ENCODE assay signal across 10 cellular contexts in genomic region chr11:75565916-75566762, GRCh38. TPM values are rescaled to one million over a fixed set of nuclear protein-coding genes. Genes with fewer than 3 reads are reported as not detected.
DNase-seq lines count a peak whose midpoint lies in the region; ATAC-seq and TF ChIP-seq lines count a peak whose summit lies in the region.
"Had no signal": no experiment of that assay in that cellular context is flagged by ENCODE, and none has a peak within 500 bp of the region (broad histone marks: within the 10 kb centered on the region; RNA-seq: fewer than 3 reads in every experiment).

No MANE protein-coding gene starts in this region.

- peak overlapping the region in 6 of 8 donors; percentile 17 to 92 (median 66) for H3K27ac Mint-ChIP-seq in CD8-positive, alpha-beta memory T cell
- peak overlapping the region; percentile 2 for H3K27ac Mint-ChIP-seq in T-helper 17 cell
- H3K27ac Mint-ChIP-seq in stimulated activated memory B cell treated with anti-CD40 and anti-IgM and Interleukin-4, amounts not matched to agents 10 μg/mL and 1 μg/mL and 100 μg/mL, for 72 hours, result no peak overlapping the region
- H3K27ac Mint-ChIP-seq in stimulated activated naive B cell treated with anti-CD40 and anti-IgM and Interleukin-4, amounts not matched to agents 10 μg/mL and 1 μg/mL and 100 μg/mL, for 72 hours, result no peak overlapping the region
- H3K27ac Mint-ChIP-seq: activated B cell treated with CpG ODN at 0.5 μM for 24 hours had no signal

- peaks cover 0 to 49% (median 10%) of the 10 kb centered on the region in 3 donors for H3K36me3 Mint-ChIP-seq in CD8-positive, alpha-beta memory T cell
- H3K36me3 Mint-ChIP-seq in T-helper 17 cell (ENCODE audit: low read depth), result peaks cover 3% of the 10 kb centered on the region
- H3K36me3 Mint-ChIP-seq in stimulated activated memory B cell treated with anti-CD40 and anti-IgM and Interleukin-4, amounts not matched to agents 10 μg/mL and 1 μg/mL and 100 μg/mL, for 72 hours, result peaks cover 21% of the 10 kb centered on the region
- H3K36me3 Mint-ChIP-seq in stimulated activated naive B cell treated with anti-CD40 and anti-IgM and Interleukin-4, amounts not matched to agents 10 μg/mL and 1 μg/mL and 100 μg/mL, for 72 hours, result peaks cover 23 to 32% of the 10 kb centered on the region in 2 donors

- no peaks in the 10 kb centered on the region for H3K9me3 Mint-ChIP-seq in CD8-positive, alpha-beta memory T cell
- H3K9me3 Mint-ChIP-seq in stimulated activated memory B cell treated with anti-CD40 and anti-IgM and Interleukin-4, amounts not matched to agents 10 μg/mL and 1 μg/mL and 100 μg/mL, for 72 hours, result no peaks in the 10 kb centered on the region
- H3K9me3 Mint-ChIP-seq in stimulated activated naive B cell treated with anti-CD40 and anti-IgM and Interleukin-4, amounts not matched to agents 10 μg/mL and 1 μg/mL and 100 μg/mL, for 72 hours, result no peaks in the 10 kb centered on the region
- H3K9me3 Mint-ChIP-seq: activated B cell treated with CpG ODN at 0.5 μM for 24 hours had no signal

- H3K4me1 Mint-ChIP-seq in CD8-positive, alpha-beta memory T cell, result peaks cover 40 to 56% (median 48%) of the 10 kb centered on the region in 3 donors
- peaks cover 26% of the 10 kb centered on the region for H3K4me1 Mint-ChIP-seq in T-helper 17 cell
- H3K4me1 Mint-ChIP-seq in stimulated activated memory B cell treated with anti-CD40 and anti-IgM and Interleukin-4, amounts not matched to agents 10 μg/mL and 1 μg/mL and 100 μg/mL, for 72 hours, result peaks cover 26% of the 10 kb centered on the region
- peaks cover 13 to 35% of the 10 kb centered on the region in 2 donors for H3K4me1 Mint-ChIP-seq in stimulated activated naive B cell treated with anti-CD40 and anti-IgM and Interleukin-4, amounts not matched to agents 10 μg/mL and 1 μg/mL and 100 μg/mL, for 72 hours

- CTCF ChIA-PET in CD8-positive, alpha-beta memory T cell (lab: Charles Lee), result interaction anchor here (1.1 to 5.5 kb wide), 4 partner anchors 10 to 140 kb away, joined by 3 to 44 read pairs (median 4); no protein-coding TSS in a partner anchor

- TF ChIP-seq CTCF in foreskin fibroblast (IDR thresholded peaks at IDR 0.05; ENCODE audit: low read depth, low read length) (no peak), gastrocnemius medialis (IDR thresholded peaks at IDR 0.05 in 4 of 5, conservative IDR thresholded peaks at IDR 0.05 in 1 of 5) (no peak)

- POLR2A ChIA-PET in CD8-positive, alpha-beta memory T cell (lab: Charles Lee), result interaction anchor here (1.1 kb wide), 1 partner anchor 12 kb away, joined by 4 read pairs; no protein-coding TSS in a partner anchor

- H3K36me3 ChIP-seq in CD8-positive, alpha-beta memory T cell (ENCODE audit: insufficient read depth, low read length), result peaks cover 6% of the 10 kb centered on the region
- peaks cover 0 to 46% of the 10 kb centered on the region in 2 donors for H3K36me3 ChIP-seq in gastrocnemius medialis

- H3K4me3 Mint-ChIP-seq in CD8-positive, alpha-beta memory T cell, result peak overlapping the region in 6 of 7 donors; percentile 13 to 38 (median 22)
- H3K4me3 Mint-ChIP-seq in T-helper 17 cell, result peak overlapping the region; percentile 41
- H3K4me3 Mint-ChIP-seq in stimulated activated memory B cell treated with anti-CD40 and anti-IgM and Interleukin-4, amounts not matched to agents 10 μg/mL and 1 μg/mL and 100 μg/mL, for 72 hours, result no peak overlapping the region
- H3K4me3 Mint-ChIP-seq in stimulated activated naive B cell treated with anti-CD40 and anti-IgM and Interleukin-4, amounts not matched to agents 10 μg/mL and 1 μg/mL and 100 μg/mL, for 72 hours, result no peak overlapping the region
- H3K4me3 Mint-ChIP-seq: activated B cell treated with CpG ODN at 0.5 μM for 24 hours had no signal

- no peak overlapping the region for H3K27ac ChIP-seq in CD8-positive, alpha-beta memory T cell (ENCODE audit: low read depth, low read length)
- H3K27ac ChIP-seq in gastrocnemius medialis, result peak overlapping the region; percentile 5 to 100 (median 96)

- DNase-seq in CD8-positive, alpha-beta memory T cell, result peak in 1 of 5 donors; percentile 24
- DNase-seq in T-helper 17 cell, result no peak
- no peak for DNase-seq in foreskin fibroblast
- DNase-seq in gastrocnemius medialis, result no peak
- DNase-seq in DMS53 (lab: John Stamatoyannopoulos, UW), result no peak
- no peak for DNase-seq in stimulated activated naive B cell treated with anti-CD40 and anti-IgM and Interleukin-4, amounts not matched to agents 10 μg/mL and 1 μg/mL and 100 μg/mL, for 72 hours
- DNase-seq: activated B cell treated with CpG ODN at 0.5 μM for 24 hours, GF-D8 had no signal

- in situ Hi-C loops in gastrocnemius medialis (cut with MboI; ENCODE audit: low sequenced_read_pairs in 4 of 4), result no loop called here

- no peak for TF ChIP-seq POLR2A in gastrocnemius medialis (IDR thresholded peaks at IDR 0.05)

- intact Hi-C loops in gastrocnemius medialis (cut with DNase I; ENCODE audit: low total_unique reads), result no loop called here

- H3K27me3 ChIP-seq in CD8-positive, alpha-beta memory T cell (ENCODE audit: insufficient read depth, low read length, poor library complexity, severe bottlenecking), result no peaks in the 10 kb centered on the region
- no peaks in the 10 kb centered on the region for H3K27me3 ChIP-seq in gastrocnemius medialis

- peaks cover 25% of the 10 kb centered on the region for H3K4me1 ChIP-seq in CD8-positive, alpha-beta memory T cell (ENCODE audit: insufficient read depth, low read length)
- H3K4me1 ChIP-seq in gastrocnemius medialis, result peaks cover 31 to 46% of the 10 kb centered on the region in 2 donors

- H3K9me3 ChIP-seq in CD8-positive, alpha-beta memory T cell (ENCODE audit: low read length), result no peaks in the 10 kb centered on the region
- H3K9me3 ChIP-seq in T-helper 17 cell (ENCODE audit: control insufficient read depth, low read length, poor library complexity, severe bottlenecking) (no peaks in the 10 kb centered on the region), gastrocnemius medialis (no peaks in the 10 kb centered on the region)

- H3K27me3 Mint-ChIP-seq in CD8-positive, alpha-beta memory T cell, result peaks cover 0 to 1% of the 10 kb centered on the region in 2 donors
- H3K27me3 Mint-ChIP-seq in T-helper 17 cell, result no peaks in the 10 kb centered on the region
- peaks cover 10% of the 10 kb centered on the region for H3K27me3 Mint-ChIP-seq in stimulated activated memory B cell treated with anti-CD40 and anti-IgM and Interleukin-4, amounts not matched to agents 10 μg/mL and 1 μg/mL and 100 μg/mL, for 72 hours
- no peaks in the 10 kb centered on the region for H3K27me3 Mint-ChIP-seq in stimulated activated naive B cell treated with anti-CD40 and anti-IgM and Interleukin-4, amounts not matched to agents 10 μg/mL and 1 μg/mL and 100 μg/mL, for 72 hours

- H3K4me3 ChIP-seq in CD8-positive, alpha-beta memory T cell (ENCODE audit: low read length), result no peak overlapping the region
- H3K4me3 ChIP-seq in foreskin fibroblast (ENCODE audit: low read depth in 1 of 2, low read length in 2 of 2), result peak overlapping the region; percentile 81 to 83
- H3K4me3 ChIP-seq in gastrocnemius medialis, result no peak overlapping the region

- ATAC-seq in T-helper 17 cell (no peak), gastrocnemius medialis (no peak), HG02884 (IDR thresholded peaks at IDR 0.05; ENCODE audit: unreplicated experiment) (no peak)
- ATAC-seq in stimulated activated memory B cell treated with anti-CD40 and anti-IgM and Interleukin-4, amounts not matched to agents 10 μg/mL and 1 μg/mL and 100 μg/mL, for 72 hours, result no peak
- ATAC-seq in stimulated activated naive B cell treated with anti-CD40 and anti-IgM and Interleukin-4, amounts not matched to agents 10 μg/mL and 1 μg/mL and 100 μg/mL, for 72 hours (replicated peaks), result no peak

RNA-seq across cellular contexts. Expression of gene SERPINH1, which starts 4.1 kb away (rescaled TPM):
- 10 to 100 TPM; 20.7 to 21.1 TPM for total RNA-seq in CD8-positive, alpha-beta memory T cell
- 8.4 TPM for polyA plus RNA-seq in CD8-positive, alpha-beta memory T cell
- total RNA-seq in T-helper 17 cell, result 1 to 10 TPM; 3.5 to 3.6 TPM
- total RNA-seq in gastrocnemius medialis, result 10 to 100 TPM; 18.5 to 42.4 (median 34.8) TPM

RNA-seq across cellular contexts. Expression of gene GDPD5, which starts 40.4 kb away (rescaled TPM):
- 1 to 10 TPM; 8.9 to 9.1 TPM for total RNA-seq in CD8-positive, alpha-beta memory T cell
- polyA plus RNA-seq in CD8-positive, alpha-beta memory T cell, result 10.4 TPM
- total RNA-seq in T-helper 17 cell (100 to 1,000 TPM in 1 of 2 donors, 10 to 100 TPM in 1; 77.3 to 108 TPM), gastrocnemius medialis (10 to 100 TPM in 3 of 4 donors, 1 to 10 TPM in 1; 5.6 to 12.6 (median 11.2) TPM)

Comparison
In these comparisons a context has a peak if more than half of its experiments do, and no peak if none do; other contexts are left out.
1. H3K4me3 ChIP-seq: peak in foreskin fibroblast (2 of 2); none in CD8-positive, alpha-beta memory T cell (single experiment) and gastrocnemius medialis (0 of 4).
2. H3K27ac Mint-ChIP-seq: peak in CD8-positive, alpha-beta memory T cell (6 of 8) and T-helper 17 cell (single experiment); none in stimulated activated memory B cell treated with anti-CD40 and anti-IgM and Interleukin-4, amounts not matched to agents 10 μg/mL and 1 μg/mL and 100 μg/mL, for 72 hours (single experiment) and stimulated activated naive B cell treated with anti-CD40 and anti-IgM and Interleukin-4, amounts not matched to agents 10 μg/mL and 1 μg/mL and 100 μg/mL, for 72 hours (single experiment).
3. H3K4me3 Mint-ChIP-seq: peak in CD8-positive, alpha-beta memory T cell (6 of 7) and T-helper 17 cell (single experiment); none in stimulated activated memory B cell treated with anti-CD40 and anti-IgM and Interleukin-4, amounts not matched to agents 10 μg/mL and 1 μg/mL and 100 μg/mL, for 72 hours (single experiment) and stimulated activated naive B cell treated with anti-CD40 and anti-IgM and Interleukin-4, amounts not matched to agents 10 μg/mL and 1 μg/mL and 100 μg/mL, for 72 hours (0 of 2).
4. RNA of gene SERPINH1, which starts 4.1 kb away (total RNA-seq): 18.5 to 42.4 TPM in gastrocnemius medialis and 20.7 to 21.1 TPM in CD8-positive, alpha-beta memory T cell; 3.5 to 3.6 TPM in T-helper 17 cell; every median in the first group is over 4 times any median in the second.
5. RNA of gene GDPD5, which starts 40.4 kb away (total RNA-seq): 77.3 to 108 TPM in T-helper 17 cell; 5.6 to 12.6 TPM in gastrocnemius medialis and 8.9 to 9.1 TPM in CD8-positive, alpha-beta memory T cell; every median in the first group is over 4 times any median in the second.